ENCODE assay signal across 18 cellular contexts in the genomic region with DNA sequence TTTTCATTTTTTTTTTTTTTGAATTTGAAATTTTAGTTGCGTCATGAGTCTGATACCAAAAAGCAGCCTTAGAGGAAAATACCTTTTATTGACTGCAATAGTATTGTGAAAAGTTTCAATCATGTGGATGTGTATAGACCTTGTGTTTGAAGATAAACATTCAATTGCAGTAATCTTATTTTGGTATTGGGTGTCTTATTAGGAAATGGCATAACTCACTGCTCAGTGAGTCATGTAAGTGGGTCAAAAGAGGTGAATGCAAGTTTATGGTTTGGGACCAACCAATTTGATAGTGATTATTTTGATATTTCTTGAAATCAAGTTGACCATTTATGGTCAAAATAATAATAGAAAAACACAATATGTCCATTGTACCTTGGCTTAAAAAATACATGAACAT.
"Had no signal": no experiment of that assay in that cellular context is flagged by ENCODE, and none has a peak within 500 bp of the region (broad histone marks: within the 10 kb centered on the region; RNA-seq: fewer than 3 reads in every experiment).

No MANE protein-coding gene starts in this region.

- DNase-seq: activated CD4-positive, alpha-beta T cell treated with anti-CD3 and anti-CD28 coated beads, Interleukin-2, amount 10 ng/mL, durations not matched to agents 7 days and 5 days; activated CD4-positive, CD25-positive, alpha-beta regulatory T cell treated with anti-CD3 and anti-CD28 coated beads, Interleukin-2, amount 50 U/mL, for 72 hours; activated CD8-positive, alpha-beta memory T cell treated with anti-CD3 and anti-CD28 coated beads, Interleukin-2, amount 10 ng/mL, durations not matched to agents 7 days and 5 days; activated CD8-positive, alpha-beta T cell treated with anti-CD3 and anti-CD28 coated beads for 36 hours; activated gamma-delta T cell; activated T-cell treated with anti-CD3 and anti-CD28 coated beads for 4 hours; heart right ventricle; left colon; mesenchymal stem cell; occipital lobe; right lobe of liver; small intestine; stimulated activated CD4-positive, alpha-beta T cell treated with anti-CD3 and anti-CD28 coated beads, Interleukin-2, amount 100 ng/mL, for 24 hours; stimulated activated naive CD8-positive, alpha-beta T cell treated with anti-CD3 and anti-CD28 coated beads, Interleukin-15, amount 100 ng/mL, for 72 hours; T-cell; transverse colon had no signal

- H3K27me3 ChIP-seq: heart right ventricle, right lobe of liver, suprapubic skin, transverse colon had no signal

- H3K9me3 ChIP-seq: right lobe of liver, suprapubic skin, transverse colon had no signal

- H3K4me1 ChIP-seq: heart right ventricle, right lobe of liver, suprapubic skin, transverse colon had no signal

- H3K4me3 ChIP-seq: coronary artery, heart right ventricle, right lobe of liver, suprapubic skin, transverse colon had no signal

- H3K36me3 ChIP-seq: heart right ventricle, right lobe of liver, suprapubic skin, transverse colon had no signal
